ENCODE assay signal across 1 cellular context in genomic region chr20:15188415-15188814, GRCh38.
TF ChIP-seq lines count a peak whose summit lies in the region.

No MANE protein-coding gene starts in this region.

TF ChIP-seq in HepG2, 621 proteins besides CTCF, POLR2A, EP300 and RAD21 (continued from another document):
- TF ChIP-seq CEBPB (IDR thresholded peaks at IDR 0.05; ENCODE audit: borderline replicate concordance, low read depth, low read length) (peak; percentile 86), ZNF460 (CRISPR knock-in tag; IDR thresholded peaks at IDR 0.05; ENCODE audit: borderline replicate concordance) (no peak)
